ENCODE assay signal across 1 cellular context in genomic region chrX:2628751-2629315, GRCh38.
TF ChIP-seq lines count a peak whose summit lies in the region.

No MANE protein-coding gene starts in this region.

TF ChIP-seq in K562, 482 proteins besides CTCF, POLR2A, EP300 and RAD21 (continued from another document):
- no peak for TF ChIP-seq SIRT6 (IDR thresholded peaks at IDR 0.05; ENCODE audit: low read depth, low read length)
- TF ChIP-seq MBD2 (IDR thresholded peaks at IDR 0.05; ENCODE audit: borderline replicate concordance, low read depth) = no peak
- TF ChIP-seq, protein P1, sequence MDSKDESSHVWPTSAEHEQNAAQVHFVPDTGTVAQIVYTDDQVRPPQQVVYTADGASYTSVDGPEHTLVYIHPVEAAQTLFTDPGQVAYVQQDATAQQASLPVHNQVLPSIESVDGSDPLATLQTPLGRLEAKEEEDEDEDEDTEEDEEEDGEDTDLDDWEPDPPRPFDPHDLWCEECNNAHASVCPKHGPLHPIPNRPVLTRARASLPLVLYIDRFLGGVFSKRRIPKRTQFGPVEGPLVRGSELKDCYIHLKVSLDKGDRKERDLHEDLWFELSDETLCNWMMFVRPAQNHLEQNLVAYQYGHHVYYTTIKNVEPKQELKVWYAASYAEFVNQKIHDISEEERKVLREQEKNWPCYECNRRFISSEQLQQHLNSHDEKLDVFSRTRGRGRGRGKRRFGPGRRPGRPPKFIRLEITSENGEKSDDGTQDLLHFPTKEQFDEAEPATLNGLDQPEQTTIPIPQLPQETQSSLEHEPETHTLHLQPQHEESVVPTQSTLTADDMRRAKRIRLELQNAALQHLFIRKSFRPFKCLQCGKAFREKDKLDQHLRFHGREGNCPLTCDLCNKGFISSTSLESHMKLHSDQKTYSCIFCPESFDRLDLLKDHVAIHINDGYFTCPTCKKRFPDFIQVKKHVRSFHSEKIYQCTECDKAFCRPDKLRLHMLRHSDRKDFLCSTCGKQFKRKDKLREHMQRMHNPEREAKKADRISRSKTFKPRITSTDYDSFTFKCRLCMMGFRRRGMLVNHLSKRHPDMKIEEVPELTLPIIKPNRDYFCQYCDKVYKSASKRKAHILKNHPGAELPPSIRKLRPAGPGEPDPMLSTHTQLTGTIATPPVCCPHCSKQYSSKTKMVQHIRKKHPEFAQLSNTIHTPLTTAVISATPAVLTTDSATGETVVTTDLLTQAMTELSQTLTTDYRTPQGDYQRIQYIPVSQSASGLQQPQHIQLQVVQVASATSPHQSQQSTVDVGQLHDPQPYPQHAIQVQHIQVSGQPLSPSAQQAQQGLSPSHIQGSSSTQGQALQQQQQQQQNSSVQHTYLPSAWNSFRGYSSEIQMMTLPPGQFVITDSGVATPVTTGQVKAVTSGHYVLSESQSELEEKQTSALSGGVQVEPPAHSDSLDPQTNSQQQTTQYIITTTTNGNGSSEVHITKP (IDR thresholded peaks at IDR 0.05; ENCODE audit: partially characterized antibody) = no peak
- TF ChIP-seq ZNF551 (CRISPR knock-in tag; IDR thresholded peaks at IDR 0.05) = no peak
- TF ChIP-seq ZKSCAN8 (CRISPR knock-in tag; IDR thresholded peaks at IDR 0.05) = 0 out of 2 replicates have a peak, but pooled peaks have one; percentile 8
- TF ChIP-seq KLF1 (tag; IDR thresholded peaks at IDR 0.05) = no peak
- no peak for TF ChIP-seq ZNF354B (CRISPR knock-in tag; IDR thresholded peaks at IDR 0.05)
- no peak for TF ChIP-seq FOXP1 (CRISPR knock-in tag; IDR thresholded peaks at IDR 0.05)
- no peak for TF ChIP-seq CBX2 (IDR thresholded peaks at IDR 0.05; ENCODE audit: insufficient read depth, low read length, poor library complexity, severe bottlenecking)
- TF ChIP-seq SRSF1 (IDR thresholded peaks at IDR 0.05; ENCODE audit: low read depth, low read length) = no peak
- TF ChIP-seq ATF6 (CRISPR knock-in tag; IDR thresholded peaks at IDR 0.05) = no peak
- TF ChIP-seq, protein P2, sequence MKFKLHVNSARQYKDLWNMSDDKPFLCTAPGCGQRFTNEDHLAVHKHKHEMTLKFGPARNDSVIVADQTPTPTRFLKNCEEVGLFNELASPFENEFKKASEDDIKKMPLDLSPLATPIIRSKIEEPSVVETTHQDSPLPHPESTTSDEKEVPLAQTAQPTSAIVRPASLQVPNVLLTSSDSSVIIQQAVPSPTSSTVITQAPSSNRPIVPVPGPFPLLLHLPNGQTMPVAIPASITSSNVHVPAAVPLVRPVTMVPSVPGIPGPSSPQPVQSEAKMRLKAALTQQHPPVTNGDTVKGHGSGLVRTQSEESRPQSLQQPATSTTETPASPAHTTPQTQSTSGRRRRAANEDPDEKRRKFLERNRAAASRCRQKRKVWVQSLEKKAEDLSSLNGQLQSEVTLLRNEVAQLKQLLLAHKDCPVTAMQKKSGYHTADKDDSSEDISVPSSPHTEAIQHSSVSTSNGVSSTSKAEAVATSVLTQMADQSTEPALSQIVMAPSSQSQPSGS (CRISPR knock-in tag; IDR thresholded peaks at IDR 0.05) = no peak
- TF ChIP-seq, protein P3, sequence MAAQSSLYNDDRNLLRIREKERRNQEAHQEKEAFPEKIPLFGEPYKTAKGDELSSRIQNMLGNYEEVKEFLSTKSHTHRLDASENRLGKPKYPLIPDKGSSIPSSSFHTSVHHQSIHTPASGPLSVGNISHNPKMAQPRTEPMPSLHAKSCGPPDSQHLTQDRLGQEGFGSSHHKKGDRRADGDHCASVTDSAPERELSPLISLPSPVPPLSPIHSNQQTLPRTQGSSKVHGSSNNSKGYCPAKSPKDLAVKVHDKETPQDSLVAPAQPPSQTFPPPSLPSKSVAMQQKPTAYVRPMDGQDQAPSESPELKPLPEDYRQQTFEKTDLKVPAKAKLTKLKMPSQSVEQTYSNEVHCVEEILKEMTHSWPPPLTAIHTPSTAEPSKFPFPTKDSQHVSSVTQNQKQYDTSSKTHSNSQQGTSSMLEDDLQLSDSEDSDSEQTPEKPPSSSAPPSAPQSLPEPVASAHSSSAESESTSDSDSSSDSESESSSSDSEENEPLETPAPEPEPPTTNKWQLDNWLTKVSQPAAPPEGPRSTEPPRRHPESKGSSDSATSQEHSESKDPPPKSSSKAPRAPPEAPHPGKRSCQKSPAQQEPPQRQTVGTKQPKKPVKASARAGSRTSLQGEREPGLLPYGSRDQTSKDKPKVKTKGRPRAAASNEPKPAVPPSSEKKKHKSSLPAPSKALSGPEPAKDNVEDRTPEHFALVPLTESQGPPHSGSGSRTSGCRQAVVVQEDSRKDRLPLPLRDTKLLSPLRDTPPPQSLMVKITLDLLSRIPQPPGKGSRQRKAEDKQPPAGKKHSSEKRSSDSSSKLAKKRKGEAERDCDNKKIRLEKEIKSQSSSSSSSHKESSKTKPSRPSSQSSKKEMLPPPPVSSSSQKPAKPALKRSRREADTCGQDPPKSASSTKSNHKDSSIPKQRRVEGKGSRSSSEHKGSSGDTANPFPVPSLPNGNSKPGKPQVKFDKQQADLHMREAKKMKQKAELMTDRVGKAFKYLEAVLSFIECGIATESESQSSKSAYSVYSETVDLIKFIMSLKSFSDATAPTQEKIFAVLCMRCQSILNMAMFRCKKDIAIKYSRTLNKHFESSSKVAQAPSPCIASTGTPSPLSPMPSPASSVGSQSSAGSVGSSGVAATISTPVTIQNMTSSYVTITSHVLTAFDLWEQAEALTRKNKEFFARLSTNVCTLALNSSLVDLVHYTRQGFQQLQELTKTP (IDR thresholded peaks at IDR 0.05; ENCODE audit: low read depth in 1 of 2, partially characterized antibody in 2 of 2) = no peak
- TF ChIP-seq PHF8 (IDR thresholded peaks at IDR 0.05; ENCODE audit: borderline replicate concordance, low read length) = no peak
- no peak for TF ChIP-seq E2F3 (CRISPR knock-in tag; IDR thresholded peaks at IDR 0.05)
- TF ChIP-seq SPI1 (IDR thresholded peaks at IDR 0.05; ENCODE audit: borderline replicate concordance, low read depth, low read length) = peak; percentile 65; the same call in 1 of the 2 replicates
- no peak for TF ChIP-seq LCOR (CRISPR knock-in tag; IDR thresholded peaks at IDR 0.05)
- TF ChIP-seq, protein P4, sequence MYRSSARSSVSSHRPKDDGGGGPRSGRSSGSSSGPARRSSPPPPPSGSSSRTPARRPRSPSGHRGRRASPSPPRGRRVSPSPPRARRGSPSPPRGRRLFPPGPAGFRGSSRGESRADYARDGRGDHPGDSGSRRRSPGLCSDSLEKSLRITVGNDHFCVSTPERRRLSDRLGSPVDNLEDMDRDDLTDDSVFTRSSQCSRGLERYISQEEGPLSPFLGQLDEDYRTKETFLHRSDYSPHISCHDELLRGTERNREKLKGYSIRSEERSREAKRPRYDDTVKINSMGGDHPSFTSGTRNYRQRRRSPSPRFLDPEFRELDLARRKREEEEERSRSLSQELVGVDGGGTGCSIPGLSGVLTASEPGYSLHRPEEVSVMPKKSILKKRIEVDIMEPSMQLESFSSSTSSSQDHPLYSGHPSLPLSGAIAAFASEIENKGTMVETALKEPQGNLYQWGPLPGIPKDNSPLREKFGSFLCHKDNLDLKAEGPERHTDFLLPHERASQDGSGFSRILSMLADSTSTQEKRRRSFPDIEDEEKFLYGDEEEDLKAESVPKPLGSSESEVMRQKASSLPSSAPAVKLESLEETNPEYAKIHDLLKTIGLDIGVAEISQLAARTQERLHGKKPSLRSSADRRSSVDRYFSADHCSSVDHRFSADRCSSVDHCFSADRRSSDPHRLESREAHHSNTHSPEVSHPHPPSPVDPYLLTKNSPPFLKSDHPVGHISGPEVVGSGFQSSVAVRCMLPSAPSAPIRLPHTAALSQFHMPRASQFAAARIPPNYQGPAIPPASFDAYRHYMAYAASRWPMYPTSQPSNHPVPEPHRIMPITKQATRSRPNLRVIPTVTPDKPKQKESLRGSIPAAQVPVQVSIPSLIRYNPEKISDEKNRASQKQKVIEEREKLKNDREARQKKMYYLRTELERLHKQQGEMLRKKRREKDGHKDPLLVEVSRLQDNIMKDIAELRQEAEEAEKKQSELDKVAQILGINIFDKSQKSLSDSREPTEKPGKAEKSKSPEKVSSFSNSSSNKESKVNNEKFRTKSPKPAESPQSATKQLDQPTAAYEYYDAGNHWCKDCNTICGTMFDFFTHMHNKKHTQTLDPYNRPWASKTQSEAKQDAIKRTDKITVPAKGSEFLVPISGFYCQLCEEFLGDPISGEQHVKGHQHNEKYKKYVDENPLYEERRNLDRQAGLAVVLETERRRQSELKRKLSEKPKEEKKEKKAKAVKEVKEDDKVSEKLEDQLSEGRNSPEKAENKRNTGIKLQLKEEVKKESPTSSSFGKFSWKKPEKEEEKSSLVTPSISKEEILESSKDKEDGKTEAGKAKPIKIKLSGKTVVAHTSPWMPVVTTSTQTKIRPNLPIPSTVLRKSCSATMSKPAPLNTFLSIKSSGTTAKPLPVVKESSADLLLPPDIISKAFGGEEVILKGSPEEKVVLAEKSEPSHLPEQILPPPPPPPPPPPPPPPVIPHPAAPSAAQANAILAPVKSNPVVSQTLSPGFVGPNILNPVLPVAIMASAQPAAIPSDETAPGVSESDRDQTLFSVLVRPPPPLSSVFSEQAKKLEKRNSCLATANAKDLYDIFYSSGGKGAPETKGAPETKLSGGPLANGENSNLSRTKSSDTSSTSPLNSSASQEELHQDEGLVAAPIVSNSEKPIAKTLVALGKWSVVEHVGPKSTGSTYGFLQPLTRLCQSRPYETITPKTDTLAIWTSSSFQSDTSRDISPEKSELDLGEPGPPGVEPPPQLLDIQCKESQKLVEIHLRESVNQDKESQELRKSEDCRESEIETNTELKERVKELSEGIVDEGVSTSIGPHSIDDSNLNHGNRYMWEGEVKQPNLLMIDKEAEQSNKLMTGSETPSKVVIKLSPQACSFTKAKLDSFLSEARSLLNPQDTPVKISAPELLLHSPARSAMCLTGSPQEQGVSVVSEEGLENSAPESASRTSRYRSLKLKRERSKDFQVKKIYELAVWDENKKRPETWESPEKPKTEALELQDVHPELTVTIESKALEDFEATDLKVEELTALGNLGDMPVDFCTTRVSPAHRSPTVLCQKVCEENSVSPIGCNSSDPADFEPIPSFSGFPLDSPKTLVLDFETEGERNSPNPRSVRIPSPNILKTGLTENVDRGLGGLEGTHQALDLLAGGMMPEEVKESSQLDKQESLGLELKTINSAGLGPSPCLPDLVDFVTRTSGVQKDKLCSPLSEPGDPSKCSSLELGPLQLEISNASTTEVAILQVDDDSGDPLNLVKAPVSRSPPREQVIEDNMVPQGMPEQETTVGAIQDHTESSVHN (IDR thresholded peaks at IDR 0.05; ENCODE audit: borderline replicate concordance in 1 of 2, low read depth in 1 of 2) = peak in 1 of 2 experiments; percentile 1; a peak in 1 of 4 replicates
- TF ChIP-seq BRD9 (IDR thresholded peaks at IDR 0.05; ENCODE audit: low read depth, partially characterized antibody) = no peak
- TF ChIP-seq FIP1L1 (IDR thresholded peaks at IDR 0.05; ENCODE audit: low read depth, low read length, poor library complexity, severe bottlenecking) = no peak
- TF ChIP-seq CHD4 (IDR thresholded peaks at IDR 0.05; ENCODE audit: insufficient read depth, insufficient replicate concordance, low read depth, low read length, poor library complexity, severe bottlenecking) = no peak
- no peak for TF ChIP-seq YY1 (IDR thresholded peaks at IDR 0.05; ENCODE audit: borderline replicate concordance in 1 of 3, control insufficient read depth in 1 of 3, extremely low read depth in 1 of 3, insufficient read depth in 3 of 3, insufficient read length in 1 of 3, insufficient replicate concordance in 2 of 3, low read depth in 1 of 3, low read length in 2 of 3)
- TF ChIP-seq ATF7 (IDR thresholded peaks at IDR 0.05) = no peak
